ENCODE assay signal across 8 cellular contexts in genomic region chr19:6737284-6737872, GRCh38.
DNase-seq lines count a peak whose midpoint lies in the region; ATAC-seq and TF ChIP-seq lines count a peak whose summit lies in the region.

TSS of gene GPR108 (minus strand) at chr19:6737580. CDS start at chr19:6737576, 4 bp downstream.

- DNase-seq in AG09319 (ENCODE audit: extremely low read depth, low read depth) (peak; percentile 100), NCI-H524 (lab: John Stamatoyannopoulos, UW) (peak; percentile 100), kidney glomerular epithelial cell (lab: John Stamatoyannopoulos, UW) (peak; percentile 100)
- DNase-seq in activated CD4-positive, alpha-beta T cell treated with anti-CD3 and anti-CD28 coated beads for 4 hours: peak; percentile 98 to 99
- peak; percentile 93 to 98 for DNase-seq in stimulated activated CD4-positive, alpha-beta T cell treated with anti-CD3 and anti-CD28 coated beads, Interleukin-1b, Interleukin-23, amount 100 ng/mL, for 1 hour (ENCODE audit: low read depth in 2 of 2)

- ATAC-seq in GM19035 (IDR thresholded peaks at IDR 0.05; ENCODE audit: unreplicated experiment) (peak; percentile 64), HG03354 (IDR thresholded peaks at IDR 0.05; ENCODE audit: poor library complexity, severe bottlenecking, unreplicated experiment) (peak; percentile 64)

- peak within 1 kb of the TSS; percentile 98 for H3K27ac ChIP-seq in cingulate gyrus (ENCODE audit: low read depth, low read length)

- no peak for TF ChIP-seq CTCF in AG09319 (IDR thresholded peaks at IDR 0.05; ENCODE audit: low read depth, low read length)

Comparison
In these comparisons a context has a peak if more than half of its experiments do, and no peak if none do; other contexts are left out.
1. Peak in every context shown above with its lines: DNase-seq, ATAC-seq and H3K27ac ChIP-seq.